Comparison of ENCODE assay signal across 14 cellular contexts in genomic region chr12:70393787-70394519, GRCh38. TPM values are rescaled to one million over a fixed set of nuclear protein-coding genes. Genes with fewer than 3 reads are reported as not detected.
DNase-seq lines count a peak whose midpoint lies in the region; ATAC-seq and TF ChIP-seq lines count a peak whose summit lies in the region.
"Had no signal": no experiment of that assay in that cellular context is flagged by ENCODE, and none has a peak within 500 bp of the region (broad histone marks: within the 10 kb centered on the region; RNA-seq: fewer than 3 reads in every experiment).

No MANE protein-coding gene starts in this region.

- H2AFZ ChIP-seq in IMR-90 (replicated peaks; ENCODE audit: low read length, poor library complexity): no peak overlapping the region

- H3K4me3 ChIP-seq in AG10803 (ENCODE audit: low read length) (no peak overlapping the region), IMR-90 (ENCODE audit: insufficient read depth, low read depth, low read length) (no peak overlapping the region), cardiac fibroblast (replicated peaks in 1 of 2; ENCODE audit: low read depth in 2 of 2, low read length in 2 of 2) (no peak overlapping the region), left ventricle myocardium inferior (no peak overlapping the region)
- H3K4me3 ChIP-seq: testis had no signal

- H3K79me1 ChIP-seq in IMR-90 (ENCODE audit: low read depth in 1 of 2, low read length in 2 of 2): no peaks in the 10 kb centered on the region

- H2BK15ac ChIP-seq in IMR-90 (ENCODE audit: low read depth, low read length): no peak overlapping the region

- CTCF ChIA-PET in IMR-90 (lab: Yijun Ruan, JAX): interaction anchor here (1.3 kb wide), 1 partner anchor 12 kb away, joined by 3 read pairs; no protein-coding TSS in a partner anchor

- H3K14ac ChIP-seq in IMR-90 (replicated peaks; ENCODE audit: low read depth, low read length): no peak overlapping the region

- no peak overlapping the region for H2BK5ac ChIP-seq in IMR-90 (ENCODE audit: low read depth, low read length, poor library complexity, severe bottlenecking)

- in situ Hi-C loops in IMR-90 (cut with MboI; ENCODE audit: low sequenced_read_pairs): no loop called here

- no peak overlapping the region for H3K4me2 ChIP-seq in IMR-90 (ENCODE audit: low read depth, low read length)

- H3K56ac ChIP-seq in IMR-90 (ENCODE audit: extremely low read depth, insufficient read depth, low read length): no peak overlapping the region

- H4K5ac ChIP-seq in IMR-90 (ENCODE audit: low read depth, low read length): no peak overlapping the region

- H3K4me1 ChIP-seq in IMR-90 (ENCODE audit: control insufficient read depth, insufficient read depth, low read length) (no peaks in the 10 kb centered on the region), left ventricle myocardium inferior (no peaks in the 10 kb centered on the region)
- H3K4me1 ChIP-seq: testis had no signal

- POLR2A ChIA-PET in IMR-90 (lab: Charles Lee; ENCODE audit: unreplicated experiment): no interaction called here

- dilution Hi-C loops in IMR-90 (cut with HindIII; ENCODE audit: low sequenced_read_pairs, unreplicated experiment): no loop called here

- H3K18ac ChIP-seq in IMR-90 (ENCODE audit: low read depth, low read length): no peak overlapping the region

- TF ChIP-seq POLR2A in IMR-90 (IDR thresholded peaks at IDR 0.05; ENCODE audit: low read depth, low read length): no peak

- TF ChIP-seq RAD21 in IMR-90 (IDR thresholded peaks at IDR 0.05; ENCODE audit: low read length): no peak

- H3K27me3 ChIP-seq in IMR-90 (ENCODE audit: control insufficient read depth, insufficient read depth, low read length) (no peaks in the 10 kb centered on the region), left ventricle myocardium inferior (ENCODE audit: low read depth) (no peaks in the 10 kb centered on the region)
- H3K27me3 ChIP-seq: testis had no signal

- no peaks in the 10 kb centered on the region for H3K9me3 ChIP-seq in IMR-90 (ENCODE audit: control insufficient read depth, insufficient read depth, low read length)
- peaks cover 11% of the 10 kb centered on the region for H3K9me3 ChIP-seq in left ventricle myocardium inferior (replicated peaks)
- H3K9me3 ChIP-seq: testis had no signal

- no peak overlapping the region for H4K91ac ChIP-seq in IMR-90 (ENCODE audit: insufficient read depth, low read depth, low read length)

- H2AK5ac ChIP-seq in IMR-90 (ENCODE audit: low read depth, low read length): no peak overlapping the region

- H3K4ac ChIP-seq in IMR-90 (ENCODE audit: low read depth, low read length): no peak overlapping the region

- peak; percentile 71 for DNase-seq in AG10803 (ENCODE audit: low read depth)
- peak; percentile 11 for DNase-seq in IMR-90
- DNase-seq in cardiac fibroblast (ENCODE audit: low read depth in 2 of 2): peak; percentile 55 to 70
- peak; percentile 30 for DNase-seq in kidney tubule cell (ENCODE audit: low spot score)
- DNase-seq in NCI-H1417 treated with DMSO at 0.1 percent for 48 hours (lab: John Stamatoyannopoulos, UW): no peak
- no peak for DNase-seq in left ventricle myocardium inferior
- no peak for DNase-seq in stimulated activated naive CD4-positive, alpha-beta T cell (lab: John Stamatoyannopoulos, UW)
- DNase-seq: ACHN; activated CD4-positive, alpha-beta T cell treated with anti-CD3 and anti-CD28 coated beads, Interleukin-2, amount 10 ng/mL, durations not matched to agents 24 days and 14 days; activated naive CD8-positive, alpha-beta T cell treated with anti-CD3 and anti-CD28 coated beads, Interleukin-2, amount 10 ng/mL, durations not matched to agents 7 days and 5 days; NCI-H1092 treated with DMSO at 0.1 percent for 48 hours; nephron progenitor cell; testis had no signal

- ATAC-seq in IMR-90 (ENCODE audit: low read depth): peak; percentile 42
- ATAC-seq in HG02642 (IDR thresholded peaks at IDR 0.05; ENCODE audit: poor library complexity, unreplicated experiment): no peak

- no peak overlapping the region for H2BK120ac ChIP-seq in IMR-90 (ENCODE audit: low read depth, low read length)

- intact Hi-C loops in IMR-90 (cut with micrococcal nuclease): no loop called here
- intact Hi-C loops in left ventricle myocardium inferior (cut with micrococcal nuclease): no loop called here

- no peak overlapping the region for H4K8ac ChIP-seq in IMR-90 (ENCODE audit: low read depth in 2 of 2, low read length in 2 of 2)

- H3K9me1 ChIP-seq in IMR-90 (ENCODE audit: insufficient read depth, low read length): no peaks in the 10 kb centered on the region

- BruUV-seq in IMR-90 (replicated peaks; lab: Mats Ljungman, UMichigan): no TSS peak

- H3K27ac ChIP-seq in IMR-90 (ENCODE audit: insufficient read depth, low read length) (no peak overlapping the region), left ventricle myocardium inferior (replicated peaks) (no peak overlapping the region)
- H3K27ac ChIP-seq: testis had no signal

- H3K23ac ChIP-seq in IMR-90 (ENCODE audit: low read depth, low read length): no peak overlapping the region

- H3K9ac ChIP-seq in IMR-90 (ENCODE audit: low read depth, low read length): no peak overlapping the region

- no peak overlapping the region for H2BK20ac ChIP-seq in IMR-90 (ENCODE audit: low read depth, low read length)

- no CpG with 5 or more reads among the region's 2 CpGs for WGBS in IMR-90 (ENCODE audit: extremely low coverage in 2 of 2, insufficient read length in 1 of 2), 2 experiments

- H2AK9ac ChIP-seq in IMR-90 (replicated peaks; ENCODE audit: low read depth, low read length, poor library complexity): no peak overlapping the region

- no peaks in the 10 kb centered on the region for H4K20me1 ChIP-seq in IMR-90 (ENCODE audit: insufficient read depth, low read length)

- TF ChIP-seq CTCF in AG10803 (conservative IDR thresholded peaks at IDR 0.05; ENCODE audit: low read length) (no peak), IMR-90 (conservative IDR thresholded peaks at IDR 0.05; ENCODE audit: low read depth, low read length) (no peak), cardiac fibroblast (IDR thresholded peaks at IDR 0.05; ENCODE audit: low read depth, low read length) (no peak), left ventricle myocardium inferior (IDR thresholded peaks at IDR 0.05; ENCODE audit: borderline replicate concordance) (no peak)

- H3K36me3 ChIP-seq in IMR-90 (ENCODE audit: control insufficient read depth, insufficient read depth, low read length) (no peaks in the 10 kb centered on the region), left ventricle myocardium inferior (peaks cover 7% of the 10 kb centered on the region)

TF ChIP-seq in IMR-90, 13 proteins besides CTCF, POLR2A, EP300 and RAD21:
- TF ChIP-seq NFE2L2 (IDR thresholded peaks at IDR 0.05; ENCODE audit: low read depth, low read length) (no peak), MAZ (IDR thresholded peaks at IDR 0.05; ENCODE audit: borderline replicate concordance, low read depth, low read length) (no peak), BHLHE40 (IDR thresholded peaks at IDR 0.05; ENCODE audit: low read depth, low read length) (no peak), MXI1 (IDR thresholded peaks at IDR 0.05; ENCODE audit: borderline replicate concordance, low read depth, low read length) (no peak)

RNA-seq across cellular contexts. Expression of gene KCNMB4, which starts 27.9 kb away (rescaled TPM):
- 0.90 and 1.4 TPM in 2 replicates for total RNA-seq in IMR-90 (2012; rRNA removed)
- polyA plus RNA-seq in IMR-90 (2012; rRNA removed): 1.1 TPM in 2 replicates
- polyA plus RNA-seq in IMR-90 (2012; cell fraction: cytosol; rRNA removed): 0.51 and 0.73 TPM in 2 replicates
- 0.33 and 0.49 TPM in 2 replicates for polyA plus RNA-seq in IMR-90 (2012; cell fraction: nucleus; rRNA removed; ENCODE audit: low replicate concordance)
- total RNA-seq in left ventricle myocardium inferior: 1.4 TPM

Comparison
In these comparisons a context has a peak if more than half of its experiments do, and no peak if none do; other contexts are left out.
1. DNase-seq: peak in AG10803 (single experiment), IMR-90 (single experiment), cardiac fibroblast (2 of 2) and kidney tubule cell (single experiment); none in NCI-H1417 treated with DMSO at 0.1 percent for 48 hours (single experiment), left ventricle myocardium inferior (single experiment) and stimulated activated naive CD4-positive, alpha-beta T cell (0 of 6).